1 cellular context compared by ENCODE assay signal in the genomic region with DNA sequence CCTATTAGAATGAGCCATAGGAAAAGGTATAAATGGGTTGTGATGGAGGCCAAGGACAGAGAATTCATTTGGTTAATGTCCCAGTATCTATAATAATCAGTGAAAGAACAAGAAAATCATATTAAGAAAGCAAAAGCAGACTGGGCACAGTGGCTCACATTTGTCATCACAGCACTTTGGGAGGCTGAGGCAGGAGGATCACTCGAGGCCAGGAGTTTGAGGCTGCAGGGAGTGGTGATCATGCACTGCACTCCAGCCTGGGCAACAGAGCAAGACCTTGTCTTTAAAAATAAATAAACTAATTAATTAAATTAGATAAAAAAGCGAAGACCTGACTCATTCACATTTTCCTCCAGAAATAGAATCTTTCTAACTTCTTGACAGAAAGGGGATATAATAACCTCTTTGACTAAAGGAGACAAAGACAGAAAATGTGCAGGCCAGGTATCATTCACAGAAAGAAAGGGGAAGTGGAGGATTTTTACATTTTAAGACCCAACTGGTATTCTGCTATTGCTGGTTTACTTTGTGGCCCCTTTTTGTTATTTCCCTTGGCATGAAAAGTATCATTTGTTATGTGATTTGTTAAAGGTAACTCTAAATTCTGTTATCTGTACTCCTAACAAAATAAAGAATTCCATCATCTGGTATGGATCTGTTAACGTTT.
TF ChIP-seq lines count a peak whose summit lies in the region.

No MANE protein-coding gene starts in this region.

TF ChIP-seq in GM23338, 12 proteins besides CTCF, POLR2A, EP300 and RAD21 (continued from another document):
- no peak for TF ChIP-seq POLR2AphosphoS5 (IDR thresholded peaks at IDR 0.05; ENCODE audit: low read depth)
- TF ChIP-seq NANOG (IDR thresholded peaks at IDR 0.05; ENCODE audit: borderline replicate concordance), result no peak
- TF ChIP-seq EZH2phosphoT487 (IDR thresholded peaks at IDR 0.05; ENCODE audit: unreplicated experiment), result no peak
- TF ChIP-seq CREB1 (CRISPR knock-in tag; IDR thresholded peaks at IDR 0.05; ENCODE audit: low read depth), result no peak
